Comparison of ENCODE assay signal across 8 cellular contexts in genomic region chr13:44577236-44578063, GRCh38. TPM values are rescaled to one million over a fixed set of nuclear protein-coding genes. Genes with fewer than 3 reads are reported as not detected.
A peak's percentile ranks its signal among the peaks of the same experiment; 100 is the strongest.
DNase-seq lines count a peak whose midpoint lies in the region; ATAC-seq and TF ChIP-seq lines count a peak whose summit lies in the region.

No MANE protein-coding gene starts in this region.

- peak overlapping the region; percentile 55 to 100 (median 89) for H3K4me3 ChIP-seq in dorsolateral prefrontal cortex
- peak overlapping the region; percentile 73 for H3K4me3 ChIP-seq in lower leg skin (ENCODE audit: low read depth, poor library complexity, severe bottlenecking)

- H3K4me1 Mint-ChIP-seq in CD14-positive monocyte = peaks cover 37% of the 10 kb centered on the region
- peaks cover 39% of the 10 kb centered on the region for H3K4me1 Mint-ChIP-seq in activated CD4-positive, alpha-beta memory T cell treated with anti-CD3 and anti-CD28 coated beads for 36 hours (ENCODE audit: low read depth)

- TF ChIP-seq CTCF in CD14-positive monocyte (IDR thresholded peaks at IDR 0.05) = no peak
- TF ChIP-seq CTCF in dorsolateral prefrontal cortex (IDR thresholded peaks at IDR 0.05 in 54 of 56, conservative IDR thresholded peaks at IDR 0.05 in 2 of 56; ENCODE audit: low read depth in 1 of 56, partially characterized antibody in 56 of 56) = peak in 13 of 56 donors; percentile 6 to 38 (median 13)
- no peak for TF ChIP-seq CTCF in lower leg skin (IDR thresholded peaks at IDR 0.05)

- peak overlapping the region; percentile 70 to 99 (median 97) for H3K27ac ChIP-seq in dorsolateral prefrontal cortex

- peaks cover 4 to 16% (median 12%) of the 10 kb centered on the region in 3 donors for H3K27me3 Mint-ChIP-seq in CD14-positive monocyte (ENCODE audit: low read depth in 3 of 3)
- H3K27me3 Mint-ChIP-seq in activated CD4-positive, alpha-beta memory T cell treated with anti-CD3 and anti-CD28 coated beads for 36 hours = peaks cover 2% of the 10 kb centered on the region

- POLR2A ChIA-PET in activated CD4-positive, alpha-beta memory T cell treated with anti-CD3 and anti-CD28 coated beads for 36 hours (lab: Charles Lee) = no interaction called here

- H3K36me3 Mint-ChIP-seq in CD14-positive monocyte = peaks cover under 1 to 14% of the 10 kb centered on the region in 2 donors
- peaks cover 3% of the 10 kb centered on the region for H3K36me3 Mint-ChIP-seq in activated CD4-positive, alpha-beta memory T cell treated with anti-CD3 and anti-CD28 coated beads for 36 hours

- H3K9me3 Mint-ChIP-seq in CD14-positive monocyte = no peaks in the 10 kb centered on the region
- no peaks in the 10 kb centered on the region for H3K9me3 Mint-ChIP-seq in activated CD4-positive, alpha-beta memory T cell treated with anti-CD3 and anti-CD28 coated beads for 36 hours

- ATAC-seq in GM19397 (IDR thresholded peaks at IDR 0.05; ENCODE audit: unreplicated experiment) (peak; percentile 65), HG03565 (IDR thresholded peaks at IDR 0.05; ENCODE audit: unreplicated experiment) (peak; percentile 59)

- DNase-seq in CD14-positive monocyte (ENCODE audit: low spot score) = peak; percentile 91
- DNase-seq in NCI-H774 (lab: John Stamatoyannopoulos, UW) = peak; percentile 85
- peak; percentile 96 for DNase-seq in activated CD4-positive, alpha-beta memory T cell treated with anti-CD3 and anti-CD28 coated beads for 36 hours
- peak; percentile 85 to 97 (median 92) for DNase-seq in dorsolateral prefrontal cortex
- peak; percentile 93 to 99 for DNase-seq in lower leg skin (ENCODE audit: low spot score in 2 of 2)
- peak; percentile 94 to 96 for DNase-seq in stimulated activated CD4-positive, alpha-beta T cell treated with anti-CD3 and anti-CD28 coated beads, Interleukin-4, amount 100 ng/mL, for 4 hours

- H3K27ac Mint-ChIP-seq in CD14-positive monocyte = peak overlapping the region; percentile 86 to 97 (median 95)
- H3K27ac Mint-ChIP-seq in activated CD4-positive, alpha-beta memory T cell treated with anti-CD3 and anti-CD28 coated beads for 36 hours = peak overlapping the region; percentile 85

- CTCF ChIA-PET in activated CD4-positive, alpha-beta memory T cell treated with anti-CD3 and anti-CD28 coated beads for 36 hours (lab: Charles Lee) = no interaction called here

- intact Hi-C loops in CD14-positive monocyte (cut with micrococcal nuclease) = loop anchor here (5.0 to 10.0 kb wide), 7 partner anchors 40 to 703 kb away; partner anchors contain the start of genes CCDC122 (in 1 of the 2), GPALPP1 (in 1 of the 2), LACC1 (in 1 of the 2) and NUFIP1 (in 1 of the 2)
- intact Hi-C loops in activated CD4-positive, alpha-beta memory T cell treated with anti-CD3 and anti-CD28 coated beads for 36 hours (cut with micrococcal nuclease) = loop anchor here (1.0 to 5.0 kb wide), 11 partner anchors 71 to 764 kb away; partner anchors contain the start of genes CCDC122, GPALPP1, LACC1 and NUFIP1
- intact Hi-C loops in dorsolateral prefrontal cortex (cut with DNase I) = loop anchor here (1.0 to 5.0 kb wide), 5 partner anchors 93 to 765 kb away; partner anchors contain the start of gene TPT1 (in 1 of the 2)
- intact Hi-C loops in lower leg skin (cut with DNase I; ENCODE audit: low total_unique reads) = no loop called here

- 0% methylated on average over 41 to 80 of the region's 94 CpGs for WGBS in lower leg skin, 2 donors

- TF ChIP-seq POLR2A in lower leg skin (IDR thresholded peaks at IDR 0.05) = no peak

- peak overlapping the region; percentile 90 to 92 for H3K4me3 Mint-ChIP-seq in CD14-positive monocyte
- peak overlapping the region; percentile 93 for H3K4me3 Mint-ChIP-seq in activated CD4-positive, alpha-beta memory T cell treated with anti-CD3 and anti-CD28 coated beads for 36 hours

- no peaks in the 10 kb centered on the region for H3K27me3 ChIP-seq in dorsolateral prefrontal cortex

RNA-seq across cellular contexts. Expression of gene TSC22D1, which starts 1.3 kb away (rescaled TPM):
- polyA plus RNA-seq in CD14-positive monocyte = 1 to 10 TPM; 1.9 to 3.1 TPM
- 1 to 10 TPM; 4.4 to 5.6 TPM for total RNA-seq in activated CD4-positive, alpha-beta memory T cell treated with anti-CD3 and anti-CD28 coated beads for 36 hours
- total RNA-seq in dorsolateral prefrontal cortex = 100 to 1,000 TPM; 179 to 705 (median 421) TPM
- 10 to 100 TPM; 60.0 to 78.8 (median 69.3) TPM for total RNA-seq in lower leg skin

Comparison
In these comparisons a context has a peak if more than half of its experiments do, and no peak if none do; other contexts are left out.
1. Peak in every context shown above with its lines: DNase-seq, ATAC-seq, H3K4me3 ChIP-seq and H3K27ac ChIP-seq.
2. RNA of gene TSC22D1, which starts 1.3 kb away (total RNA-seq): 179 to 705 TPM in dorsolateral prefrontal cortex and 60.0 to 78.8 TPM in lower leg skin; 4.4 to 5.6 TPM in activated CD4-positive, alpha-beta memory T cell treated with anti-CD3 and anti-CD28 coated beads for 36 hours; every median in the first group is over 4 times any median in the second.